1 cellular context compared by ENCODE assay signal in the genomic region with DNA sequence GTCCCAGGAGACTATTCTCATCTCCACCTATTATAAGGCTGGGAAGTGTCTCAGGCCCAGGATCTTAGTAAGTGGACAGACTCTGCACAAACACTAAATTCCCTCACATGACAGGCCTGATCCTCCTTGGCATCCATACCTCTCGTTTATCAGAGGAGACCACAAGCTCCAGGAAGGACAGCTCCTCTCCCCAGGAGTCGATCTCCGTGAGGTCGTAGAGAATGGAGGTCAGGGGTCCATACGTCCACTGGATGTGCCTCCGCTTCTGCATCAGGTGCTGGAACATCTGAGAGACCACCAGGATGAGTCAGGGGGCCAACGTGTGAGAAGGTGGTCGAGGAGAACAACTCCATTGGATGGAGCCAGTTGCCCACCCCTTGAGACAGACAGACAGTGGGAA.
TF ChIP-seq lines count a peak whose summit lies in the region.

No MANE protein-coding gene starts in this region.

TF ChIP-seq in HepG2, 621 proteins besides CTCF, POLR2A, EP300 and RAD21:
- TF ChIP-seq, protein P1, sequence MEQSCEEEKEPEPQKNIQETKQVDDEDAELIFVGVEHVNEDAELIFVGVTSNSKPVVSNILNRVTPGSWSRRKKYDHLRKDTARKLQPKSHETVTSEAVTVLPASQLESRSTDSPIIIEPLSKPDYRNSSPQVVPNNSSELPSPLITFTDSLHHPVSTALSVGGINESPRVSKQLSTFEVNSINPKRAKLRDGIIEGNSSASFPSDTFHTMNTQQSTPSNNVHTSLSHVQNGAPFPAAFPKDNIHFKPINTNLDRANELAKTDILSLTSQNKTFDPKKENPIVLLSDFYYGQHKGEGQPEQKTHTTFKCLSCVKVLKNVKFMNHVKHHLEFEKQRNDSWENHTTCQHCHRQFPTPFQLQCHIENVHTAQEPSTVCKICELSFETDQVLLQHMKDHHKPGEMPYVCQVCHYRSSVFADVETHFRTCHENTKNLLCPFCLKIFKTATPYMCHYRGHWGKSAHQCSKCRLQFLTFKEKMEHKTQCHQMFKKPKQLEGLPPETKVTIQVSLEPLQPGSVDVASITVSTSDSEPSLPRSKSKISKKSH (CRISPR knock-in tag; IDR thresholded peaks at IDR 0.05; ENCODE audit: borderline replicate concordance) = no peak
- TF ChIP-seq ATRX (CRISPR knock-in tag; IDR thresholded peaks at IDR 0.05; ENCODE audit: borderline replicate concordance) (no peak), RNF2 (conservative IDR thresholded peaks at IDR 0.05; ENCODE audit: low read depth) (no peak), ASH2L (IDR thresholded peaks at IDR 0.05; ENCODE audit: insufficient read length, low read depth, low read length) (no peak), SATB2 (CRISPR knock-in tag; IDR thresholded peaks at IDR 0.05) (no peak)
- TF ChIP-seq, protein P2, sequence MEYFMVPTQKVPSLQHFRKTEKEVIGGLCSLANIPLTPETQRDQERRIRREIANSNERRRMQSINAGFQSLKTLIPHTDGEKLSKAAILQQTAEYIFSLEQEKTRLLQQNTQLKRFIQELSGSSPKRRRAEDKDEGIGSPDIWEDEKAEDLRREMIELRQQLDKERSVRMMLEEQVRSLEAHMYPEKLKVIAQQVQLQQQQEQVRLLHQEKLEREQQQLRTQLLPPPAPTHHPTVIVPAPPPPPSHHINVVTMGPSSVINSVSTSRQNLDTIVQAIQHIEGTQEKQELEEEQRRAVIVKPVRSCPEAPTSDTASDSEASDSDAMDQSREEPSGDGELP (IDR thresholded peaks at IDR 0.05; ENCODE audit: borderline replicate concordance, low read depth) = no peak
